18 cellular contexts compared by ENCODE assay signal in the genomic region with DNA sequence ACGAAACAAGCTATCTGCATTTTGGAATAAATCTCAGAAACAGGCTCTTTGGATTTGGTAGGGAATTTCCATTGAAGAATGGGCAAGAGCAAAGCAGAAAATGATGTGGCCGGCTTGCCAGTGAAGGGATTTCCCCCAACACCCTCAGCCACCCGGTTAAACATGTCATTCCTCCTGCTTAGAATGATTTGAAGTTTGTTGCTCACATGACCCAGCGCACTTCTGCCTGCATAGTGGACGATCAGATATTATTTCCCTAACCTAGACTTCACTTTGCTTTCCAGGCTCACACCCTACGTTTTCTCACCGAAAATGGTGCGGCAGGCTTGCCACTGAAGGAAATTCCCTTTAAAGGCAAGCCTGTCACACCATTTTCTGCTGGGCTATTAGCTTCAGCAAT.
DNase-seq lines count a peak whose midpoint lies in the region; ATAC-seq and TF ChIP-seq lines count a peak whose summit lies in the region.
"Had no signal": no experiment of that assay in that cellular context is flagged by ENCODE, and none has a peak within 500 bp of the region (broad histone marks: within the 10 kb centered on the region; RNA-seq: fewer than 3 reads in every experiment).

No MANE protein-coding gene starts in this region.

- H3K79me2 ChIP-seq in GM23248 (ENCODE audit: insufficient read depth) (peaks cover 5% of the 10 kb centered on the region; the same call in 1 of the 2 replicates), smooth muscle cell (ENCODE audit: low read depth) (no peaks in the 10 kb centered on the region)

- no peak overlapping the region for H3K4me2 ChIP-seq in GM23248 (ENCODE audit: unreplicated experiment)
- H3K4me2 ChIP-seq in smooth muscle cell: no peak overlapping the region
- H3K4me2 ChIP-seq: GM23338 had no signal

- H3K9me3 ChIP-seq in GM23248 (ENCODE audit: low read depth) (no peaks in the 10 kb centered on the region), smooth muscle cell (replicated peaks; ENCODE audit: low read depth) (no peaks in the 10 kb centered on the region)
- H3K9me3 ChIP-seq: BE2C had no signal

- DNase-seq in GM23248 (no peak), brain microvascular endothelial cell (no peak), smooth muscle cell (lab: John Stamatoyannopoulos, UW; ENCODE audit: unreplicated experiment) (no peak), T-cell (no peak), mucosa of gallbladder (ENCODE audit: low spot score) (no peak)
- DNase-seq: BE2C; C1 segment of cervical spinal cord; CD4-positive, CD25-positive, alpha-beta regulatory T cell; CD8-positive, alpha-beta memory T cell; COR-L47; DMS79; GDM1; HCEC 1CT had no signal

- H4K20me1 ChIP-seq in GM23248 (ENCODE audit: insufficient read depth) (no peaks in the 10 kb centered on the region), smooth muscle cell (ENCODE audit: low read depth) (peaks cover 18% of the 10 kb centered on the region)

- ATAC-seq in T-cell (replicated peaks in 1 of 4) (no peak), GM21529 (IDR thresholded peaks at IDR 0.05; ENCODE audit: unreplicated experiment) (no peak)
- ATAC-seq: K562 had no signal

- H3K27me3 Mint-ChIP-seq in nephron (ENCODE audit: low read depth): no peaks in the 10 kb centered on the region
- H3K27me3 Mint-ChIP-seq in T-cell: no peaks in the 10 kb centered on the region
- H3K27me3 Mint-ChIP-seq: CD4-positive, CD25-positive, alpha-beta regulatory T cell had no signal

- H3K4me3 ChIP-seq in GM23248 (no peak overlapping the region), brain microvascular endothelial cell (ENCODE audit: low read depth, low read length) (no peak overlapping the region), smooth muscle cell (no peak overlapping the region)
- H3K4me3 ChIP-seq: GM23338, K562 had no signal

- no peaks in the 10 kb centered on the region for H3K9me2 ChIP-seq in GM23248 (ENCODE audit: insufficient read depth)

- H3K4me1 ChIP-seq in GM23248 (ENCODE audit: insufficient read depth) (peaks cover 18% of the 10 kb centered on the region), smooth muscle cell (ENCODE audit: low read depth) (peaks cover 12% of the 10 kb centered on the region)
- H3K4me1 ChIP-seq: BE2C had no signal

- H3K36me3 ChIP-seq in GM23248 (ENCODE audit: low read depth): peaks cover 44% of the 10 kb centered on the region
- H3K36me3 ChIP-seq in brain microvascular endothelial cell (replicated peaks): peaks cover 19% of the 10 kb centered on the region
- H3K36me3 ChIP-seq in smooth muscle cell (ENCODE audit: low read depth): peaks cover 31% of the 10 kb centered on the region
- H3K36me3 ChIP-seq: BE2C had no signal

- H2AFZ ChIP-seq in GM23248 (no peak overlapping the region), smooth muscle cell (ENCODE audit: low read depth) (no peak overlapping the region)
- H2AFZ ChIP-seq: GM23338 had no signal

- H3K9me3 Mint-ChIP-seq in nephron: no peaks in the 10 kb centered on the region
- peaks cover 10 to 19% (median 18%) of the 10 kb centered on the region in 3 donors for H3K9me3 Mint-ChIP-seq in T-cell
- H3K9me3 Mint-ChIP-seq: GM23338 had no signal

- H3K4me3 Mint-ChIP-seq in nephron: no peak overlapping the region
- H3K4me3 Mint-ChIP-seq in T-cell: no peak overlapping the region
- H3K4me3 Mint-ChIP-seq: CD4-positive, CD25-positive, alpha-beta regulatory T cell; GM23338 had no signal

- H3K27ac Mint-ChIP-seq in nephron (peak overlapping the region in 2 of 3 experiments; percentile 41 to 81), T-cell (no peak overlapping the region)
- H3K27ac Mint-ChIP-seq: CD4-positive, CD25-positive, alpha-beta regulatory T cell; CD8-positive, alpha-beta memory T cell; GM23338 had no signal

- peaks cover 74% of the 10 kb centered on the region for H3K36me3 Mint-ChIP-seq in nephron (ENCODE audit: low read depth)
- no peaks in the 10 kb centered on the region for H3K36me3 Mint-ChIP-seq in T-cell
- H3K36me3 Mint-ChIP-seq: CD4-positive, CD25-positive, alpha-beta regulatory T cell; CD8-positive, alpha-beta memory T cell had no signal

- peaks cover 58% of the 10 kb centered on the region for H3F3A ChIP-seq in GM23248 (ENCODE audit: insufficient read depth)
- H3F3A ChIP-seq in smooth muscle cell (ENCODE audit: low read depth): peaks cover 85% of the 10 kb centered on the region

- H3K4me1 Mint-ChIP-seq in nephron (peaks cover 12% of the 10 kb centered on the region), T-cell (no peaks in the 10 kb centered on the region)
- H3K4me1 Mint-ChIP-seq: CD4-positive, CD25-positive, alpha-beta regulatory T cell; CD8-positive, alpha-beta memory T cell; GM23338 had no signal

- in situ Hi-C loops in GM23248 (cut with MboI): no loop called here
- in situ Hi-C loops in brain microvascular endothelial cell (cut with HindIII; ENCODE audit: low pct_ligation_motif_present, low sequenced_read_pairs): no loop called here

- WGBS in GM23248 (ENCODE audit: low coverage in 1 of 2, low lambda C conversion rate in 2 of 2, missing lambda C conversion rate in 2 of 2), 2 experiments: 98 to 99% methylated on average over 8 of the region's 8 CpGs
- 89% methylated on average over 8 of the region's 8 CpGs for WGBS in smooth muscle cell (ENCODE audit: low lambda C conversion rate)

- TF ChIP-seq CTCF in brain microvascular endothelial cell (IDR thresholded peaks at IDR 0.05; ENCODE audit: low read depth, low read length, missing control alignments) (no peak), nephron (IDR thresholded peaks at IDR 0.05; ENCODE audit: unreplicated experiment in 3 of 3) (no peak), smooth muscle cell (IDR thresholded peaks at IDR 0.05; ENCODE audit: borderline replicate concordance, insufficient read depth, poor library complexity, severe bottlenecking) (no peak)

- CTCF ChIA-PET in T-cell (lab: Charles Lee): no interaction called here

- no peak overlapping the region for H3K9ac ChIP-seq in GM23248
- H3K9ac ChIP-seq in smooth muscle cell (ENCODE audit: low read depth): no peak overlapping the region

- peak overlapping the region; percentile 79; the same call in 1 of the 2 replicates for H3K27ac ChIP-seq in GM23248
- H3K27ac ChIP-seq in brain microvascular endothelial cell: peak overlapping the region; percentile 93
- peak overlapping the region; percentile 86 for H3K27ac ChIP-seq in smooth muscle cell (ENCODE audit: low read depth)
- H3K27ac ChIP-seq: HL-60 had no signal

- no peaks in the 10 kb centered on the region for H3K27me3 ChIP-seq in GM23248 (replicated peaks; ENCODE audit: insufficient read depth)
- no peaks in the 10 kb centered on the region for H3K27me3 ChIP-seq in brain microvascular endothelial cell (replicated peaks)
- H3K27me3 ChIP-seq in smooth muscle cell (ENCODE audit: low read depth): no peaks in the 10 kb centered on the region
- H3K27me3 ChIP-seq: BE2C had no signal

- POLR2A ChIA-PET in T-cell (lab: Charles Lee): no interaction called here

Comparison
In these comparisons a context has a peak if more than half of its experiments do, and no peak if none do; other contexts are left out.
1. H3K27ac Mint-ChIP-seq: peak in nephron (2 of 3); none in T-cell (0 of 2).
2. Peak in every context shown above with its lines, with median percentiles within 50 percentile points of each other: H3K27ac ChIP-seq.